20 cellular contexts compared by ENCODE assay signal in the genomic region with DNA sequence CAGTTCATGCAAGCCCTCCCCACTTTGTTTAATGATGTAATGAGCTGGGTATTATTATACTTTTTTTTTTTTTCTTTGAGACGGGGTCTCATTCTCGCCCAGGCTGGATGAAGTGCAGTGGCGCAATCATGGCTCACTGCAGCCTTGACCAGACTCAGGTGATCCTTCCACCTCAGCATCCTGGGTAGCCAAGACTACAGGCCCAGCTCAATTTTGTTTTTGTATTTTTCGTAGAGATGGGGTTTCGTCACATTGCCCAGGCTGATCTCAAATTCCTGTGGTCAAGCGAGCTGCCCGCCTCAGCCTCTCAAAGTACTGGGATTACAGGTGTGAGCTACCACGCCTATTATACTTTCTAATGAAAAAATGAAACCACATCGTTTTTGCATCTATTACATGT. TPM values are rescaled to one million over a fixed set of nuclear protein-coding genes. Genes with fewer than 3 reads are reported as not detected.
DNase-seq lines count a peak whose midpoint lies in the region; ATAC-seq and TF ChIP-seq lines count a peak whose summit lies in the region.
"Had no signal": no experiment of that assay in that cellular context is flagged by ENCODE, and none has a peak within 500 bp of the region (broad histone marks: within the 10 kb centered on the region; RNA-seq: fewer than 3 reads in every experiment).

No MANE protein-coding gene starts in this region.

- TF ChIP-seq POLR2A in body of pancreas (IDR thresholded peaks at IDR 0.05), result no peak

- no peaks in the 10 kb centered on the region for H3K27me3 ChIP-seq in MM.1S (replicated peaks; ENCODE audit: insufficient read depth, low read length)
- H3K27me3 ChIP-seq in body of pancreas, result no peaks in the 10 kb centered on the region
- H3K27me3 ChIP-seq in lung (ENCODE audit: control insufficient read depth, insufficient read depth), result no peaks in the 10 kb centered on the region
- H3K27me3 ChIP-seq: BLaER1 treated with 17β-estradiol and CSF1 and Interleukin-3, amounts not matched to agents 10 nM and 100 nM had no signal

- no peaks in the 10 kb centered on the region for H3K27me3 Mint-ChIP-seq in activated CD8-positive, alpha-beta memory T cell treated with anti-CD3 and anti-CD28 coated beads, Interleukin-2, amount 10 ng/mL, durations not matched to agents 7 days and 5 days
- no peaks in the 10 kb centered on the region for H3K27me3 Mint-ChIP-seq in effector memory CD8-positive, alpha-beta T cell

- H3K9me2 ChIP-seq in MM.1S (replicated peaks; ENCODE audit: insufficient read depth, low read length), result no peaks in the 10 kb centered on the region

- H3K4me3 ChIP-seq in MM.1S (ENCODE audit: low read length) (no peak overlapping the region), body of pancreas (no peak overlapping the region), lung (no peak overlapping the region)
- H3K4me3 ChIP-seq: BLaER1 treated with 17β-estradiol and CSF1 and Interleukin-3, amounts not matched to agents 10 nM and 100 nM; GM12878; GM23248 had no signal

- no peak overlapping the region; the same call in 1 of the 2 replicates for H3K9ac ChIP-seq in MM.1S (ENCODE audit: low read length)
- H3K9ac ChIP-seq: BLaER1 treated with 17β-estradiol and CSF1 and Interleukin-3, amounts not matched to agents 10 nM and 100 nM; GM23248 had no signal

- TF ChIP-seq CTCF in MM.1S (IDR thresholded peaks at IDR 0.05; ENCODE audit: low read length) (no peak), body of pancreas (IDR thresholded peaks at IDR 0.05) (no peak), lung (IDR thresholded peaks at IDR 0.05; ENCODE audit: control extremely low read depth, extremely low read depth) (no peak)

- H3K79me2 ChIP-seq in MM.1S (ENCODE audit: low read length), result no peaks in the 10 kb centered on the region

- H3K4me2 ChIP-seq in MM.1S (ENCODE audit: low read depth, low read length), result peak overlapping the region; percentile 54

- 79% methylated on average over 9 of the region's 9 CpGs for WGBS in body of pancreas, 2 donors
- 64 to 65% methylated on average over 9 of the region's 9 CpGs for WGBS in lung, 2 donors

- H3F3A ChIP-seq in MM.1S (ENCODE audit: insufficient read depth, low read length), result peaks cover 22% of the 10 kb centered on the region

- H3K4me1 ChIP-seq in MM.1S (ENCODE audit: low read length) (peaks cover 18% of the 10 kb centered on the region), body of pancreas (peaks cover 34% of the 10 kb centered on the region), lung (ENCODE audit: control insufficient read depth in 2 of 2, insufficient read depth in 2 of 2, low read length in 2 of 2) (peaks cover 0 to 2% of the 10 kb centered on the region in 2 donors)

- H4K20me1 ChIP-seq in MM.1S (ENCODE audit: insufficient read depth, low read length), result no peaks in the 10 kb centered on the region
- H4K20me1 ChIP-seq: BLaER1 treated with 17β-estradiol and CSF1 and Interleukin-3, amounts not matched to agents 10 nM and 100 nM had no signal

- H3K36me3 Mint-ChIP-seq in activated CD8-positive, alpha-beta memory T cell treated with anti-CD3 and anti-CD28 coated beads, Interleukin-2, amount 10 ng/mL, durations not matched to agents 7 days and 5 days, result peaks cover 4% of the 10 kb centered on the region
- H3K36me3 Mint-ChIP-seq in effector memory CD8-positive, alpha-beta T cell (ENCODE audit: insufficient read depth), result peaks cover 16% of the 10 kb centered on the region

- intact Hi-C loops in body of pancreas (cut with DNase I), result no loop called here

- H3K36me3 ChIP-seq in MM.1S (replicated peaks; ENCODE audit: insufficient read depth, low read length), result no peaks in the 10 kb centered on the region
- no peaks in the 10 kb centered on the region for H3K36me3 ChIP-seq in body of pancreas (replicated peaks in 1 of 2; ENCODE audit: insufficient read depth in 1 of 2, low read depth in 2 of 2)
- H3K36me3 ChIP-seq in lung (ENCODE audit: control insufficient read depth in 2 of 2, insufficient read depth in 2 of 2, low read length in 2 of 2), result no peaks in the 10 kb centered on the region

- no peak for DNase-seq in activated CD8-positive, alpha-beta memory T cell treated with anti-CD3 and anti-CD28 coated beads, Interleukin-2, amount 10 ng/mL, durations not matched to agents 7 days and 5 days
- no peak for DNase-seq in activated CD8-positive, alpha-beta memory T cell treated with anti-CD3 and anti-CD28 coated beads for 24 hours
- DNase-seq in MM.1S, result peak; percentile 80
- no peak for DNase-seq in body of pancreas
- DNase-seq in lung (ENCODE audit: low spot score), result peak; percentile 53
- DNase-seq in effector memory CD8-positive, alpha-beta T cell, result no peak
- no peak for DNase-seq in NCI-H1694 (lab: John Stamatoyannopoulos, UW)
- DNase-seq: COR-L47, DMS53, GM23248, NCI-H1436, NCI-H2081 treated with DMSO at 0.1 percent for 48 hours, NCI-H2227 treated with DMSO at 0.1 percent for 48 hours, NCI-H524 treated with DMSO at 0.1 percent for 48 hours, SHP77 had no signal

- no peaks in the 10 kb centered on the region for H3K9me3 Mint-ChIP-seq in activated CD8-positive, alpha-beta memory T cell treated with anti-CD3 and anti-CD28 coated beads, Interleukin-2, amount 10 ng/mL, durations not matched to agents 7 days and 5 days (ENCODE audit: low read depth)
- no peaks in the 10 kb centered on the region for H3K9me3 Mint-ChIP-seq in effector memory CD8-positive, alpha-beta T cell

- peak overlapping the region; percentile 85 for H3K27ac ChIP-seq in MM.1S (ENCODE audit: low read length)
- peak overlapping the region in 3 of 4 donors; percentile 39 to 54 (median 53) for H3K27ac ChIP-seq in body of pancreas
- H3K27ac ChIP-seq in lung (ENCODE audit: low read depth in 1 of 2, low read length in 1 of 2), result no peak overlapping the region
- H3K27ac ChIP-seq: GM23248 had no signal

- CTCF ChIA-PET in activated CD8-positive, alpha-beta memory T cell treated with anti-CD3 and anti-CD28 coated beads, Interleukin-2, amount 10 ng/mL, durations not matched to agents 7 days and 5 days (lab: Charles Lee), result interaction anchor here (0.7 to 10.7 kb wide), 11 partner anchors 15 to 198 kb away, joined by 3 to 225 read pairs (median 8); a partner anchor contains a TSS

- H3K4me1 Mint-ChIP-seq in activated CD8-positive, alpha-beta memory T cell treated with anti-CD3 and anti-CD28 coated beads, Interleukin-2, amount 10 ng/mL, durations not matched to agents 7 days and 5 days, result peaks cover 36% of the 10 kb centered on the region
- peaks cover 9 to 12% of the 10 kb centered on the region in 2 donors for H3K4me1 Mint-ChIP-seq in effector memory CD8-positive, alpha-beta T cell (ENCODE audit: low read depth in 2 of 2)

- H3K27ac Mint-ChIP-seq in activated CD8-positive, alpha-beta memory T cell treated with anti-CD3 and anti-CD28 coated beads, Interleukin-2, amount 10 ng/mL, durations not matched to agents 7 days and 5 days, result peak overlapping the region; percentile 98
- no peak overlapping the region for H3K27ac Mint-ChIP-seq in effector memory CD8-positive, alpha-beta T cell

- H3K9me3 ChIP-seq in MM.1S (replicated peaks; ENCODE audit: insufficient read depth, low read length) (no peaks in the 10 kb centered on the region), body of pancreas (no peaks in the 10 kb centered on the region), lung (ENCODE audit: control insufficient read depth in 2 of 2, insufficient read depth in 1 of 2, low read length in 1 of 2) (no peaks in the 10 kb centered on the region)

- no peak overlapping the region for H2AFZ ChIP-seq in MM.1S (ENCODE audit: low read length)
- H2AFZ ChIP-seq: GM23248 had no signal

- H3K4me3 Mint-ChIP-seq in activated CD8-positive, alpha-beta memory T cell treated with anti-CD3 and anti-CD28 coated beads, Interleukin-2, amount 10 ng/mL, durations not matched to agents 7 days and 5 days, result no peak overlapping the region
- no peak overlapping the region for H3K4me3 Mint-ChIP-seq in effector memory CD8-positive, alpha-beta T cell

- no peak for ATAC-seq in activated CD8-positive, alpha-beta memory T cell treated with anti-CD3 and anti-CD28 coated beads, Interleukin-2, amount 10 ng/mL, durations not matched to agents 7 days and 5 days
- no peak for ATAC-seq in body of pancreas
- ATAC-seq in lung (ENCODE audit: insufficient read depth, low FRiP score), result no peak
- ATAC-seq in effector memory CD8-positive, alpha-beta T cell (replicated peaks), result no peak
- no peak for ATAC-seq in GM18861 (IDR thresholded peaks at IDR 0.05; ENCODE audit: unreplicated experiment)
- ATAC-seq: GM12878, SK-N-SH treated with all-trans-retinoic acid at 6 μM for 48 hours had no signal

RNA-seq across cellular contexts. Expression of a gene that starts 4.5 kb away (rescaled TPM):
- 10 to 100 TPM; 86.3 to 94.4 TPM for total RNA-seq in activated CD8-positive, alpha-beta memory T cell treated with anti-CD3 and anti-CD28 coated beads, Interleukin-2, amount 10 ng/mL, durations not matched to agents 7 days and 5 days
- total RNA-seq in body of pancreas (100 to 1,000 TPM in 1 of 2 donors, 10 to 100 TPM in 1; 77.1 to 128 TPM), lung (100 to 1,000 TPM in 1 of 2 donors, 10 to 100 TPM in 1; 68.9 to 153 TPM)
- polyA plus RNA-seq in lung, result 10 to 100 TPM; 26.4 to 59.4 TPM

RNA-seq across cellular contexts. Expression of a gene that starts 4.7 kb away (rescaled TPM):
- 1 to 10 TPM; 2.6 to 3.2 TPM for total RNA-seq in activated CD8-positive, alpha-beta memory T cell treated with anti-CD3 and anti-CD28 coated beads, Interleukin-2, amount 10 ng/mL, durations not matched to agents 7 days and 5 days
- total RNA-seq in body of pancreas, result 1 to 10 TPM; 2.1 to 2.6 TPM
- 1 to 10 TPM; 3.6 to 5.4 TPM for total RNA-seq in lung
- polyA plus RNA-seq in lung, result 1 to 10 TPM; 2.7 TPM
- total RNA-seq: A172 had no signal

RNA-seq across cellular contexts. Expression of a gene that starts 15.9 kb away (rescaled TPM):
- 10 to 100 TPM; 61.7 to 87.0 TPM for total RNA-seq in activated CD8-positive, alpha-beta memory T cell treated with anti-CD3 and anti-CD28 coated beads, Interleukin-2, amount 10 ng/mL, durations not matched to agents 7 days and 5 days
- 10 to 100 TPM; 20.4 to 29.8 TPM for total RNA-seq in body of pancreas
- total RNA-seq in lung, result 10 to 100 TPM in 1 of 2 donors, 1 to 10 TPM in 1; 8.9 to 91.7 TPM
- polyA plus RNA-seq in lung, result 10 to 100 TPM; 35.2 to 41.2 TPM

RNA-seq across cellular contexts. Expression of a gene that starts 20.4 kb away (rescaled TPM):
- total RNA-seq in activated CD8-positive, alpha-beta memory T cell treated with anti-CD3 and anti-CD28 coated beads, Interleukin-2, amount 10 ng/mL, durations not matched to agents 7 days and 5 days, result under 1 TPM; 0.77 to 0.91 TPM
- total RNA-seq in body of pancreas (10 to 100 TPM in 1 of 2 donors, 1 to 10 TPM in 1; 6.3 to 12.2 TPM), lung (under 1 TPM; 0.48 to 0.83 TPM)
- polyA plus RNA-seq in lung, result 1 to 10 TPM in 1 of 2 donors, under 1 TPM in 1; 0.93 to 1.4 TPM
- total RNA-seq: A172, GM23248 had no signal
- polyA plus RNA-seq: GM23248 had no signal

RNA-seq across cellular contexts. Expression of a gene that starts 25.9 kb away (rescaled TPM):
- total RNA-seq in activated CD8-positive, alpha-beta memory T cell treated with anti-CD3 and anti-CD28 coated beads, Interleukin-2, amount 10 ng/mL, durations not matched to agents 7 days and 5 days, result 100 to 1,000 TPM; 420 to 454 TPM
- 10 to 100 TPM; 78.4 to 93.7 TPM for total RNA-seq in body of pancreas
- 100 to 1,000 TPM; 125 to 192 TPM for total RNA-seq in lung
- polyA plus RNA-seq in lung, result 100 to 1,000 TPM; 286 to 311 TPM

Comparison
In these comparisons a context has a peak if more than half of its experiments do, and no peak if none do; other contexts are left out.
1. DNase-seq: peak in MM.1S (single experiment) and lung (single experiment); none in activated CD8-positive, alpha-beta memory T cell treated with anti-CD3 and anti-CD28 coated beads, Interleukin-2, amount 10 ng/mL, durations not matched to agents 7 days and 5 days (single experiment), activated CD8-positive, alpha-beta memory T cell treated with anti-CD3 and anti-CD28 coated beads for 24 hours (single experiment), body of pancreas (0 of 4), effector memory CD8-positive, alpha-beta T cell (0 of 3) and NCI-H1694 (single experiment).
2. H3K27ac ChIP-seq: peak in MM.1S (single experiment) and body of pancreas (3 of 4); none in lung (0 of 2).